In genomic region chr12:109346920-109347319, GRCh38 we compare ENCODE assay signal across 19 cellular contexts. TPM values are rescaled to one million over a fixed set of nuclear protein-coding genes. Genes with fewer than 3 reads are reported as not detected.
DNase-seq lines count a peak whose midpoint lies in the region; ATAC-seq and TF ChIP-seq lines count a peak whose summit lies in the region.
"Had no signal": no experiment of that assay in that cellular context is flagged by ENCODE, and none has a peak within 500 bp of the region (broad histone marks: within the 10 kb centered on the region; RNA-seq: fewer than 3 reads in every experiment).

No MANE protein-coding gene starts in this region.

- peak; percentile 42 for DNase-seq in activated CD8-positive, alpha-beta memory T cell treated with anti-CD3 and anti-CD28 coated beads, Interleukin-2, amount 10 ng/mL, durations not matched to agents 7 days and 5 days
- DNase-seq in activated CD8-positive, alpha-beta memory T cell treated with anti-CD3 and anti-CD28 coated beads, Interleukin-2, amount 50 U/mL, for 48 hours, result no peak
- DNase-seq in H9 (no peak), WERI-Rb-1 (peak; percentile 16), kidney epithelial cell (ENCODE audit: low read depth) (no peak), COR-L47 (lab: John Stamatoyannopoulos, UW) (no peak)
- no peak for DNase-seq in activated naive CD4-positive, alpha-beta T cell treated with anti-CD3 and anti-CD28 coated beads, Interleukin-2, amount 10 ng/mL, durations not matched to agents 7 days and 5 days
- DNase-seq: activated CD4-positive, alpha-beta T cell treated with anti-CD3 and anti-CD28 coated beads for 4 hours; activated effector memory CD4-positive, alpha-beta T cell treated with Interleukin-2 at 50 U/mL for 16 hours; dermis blood vessel endothelial cell; DMS 273 treated with DMSO at 0.1 percent for 48 hours; KBM-7; NCI-H1436 treated with DMSO at 0.1 percent for 48 hours; NCI-H446 had no signal

- no peaks in the 10 kb centered on the region for H3K23me2 ChIP-seq in H9 (ENCODE audit: insufficient read length, low read depth, low read length, poor library complexity, severe bottlenecking)

- no peak overlapping the region for H3K18ac ChIP-seq in H9 (ENCODE audit: insufficient read length, low read depth, low read length)

- peaks cover 45% of the 10 kb centered on the region for H3K27me3 Mint-ChIP-seq in activated CD8-positive, alpha-beta memory T cell treated with anti-CD3 and anti-CD28 coated beads, Interleukin-2, amount 10 ng/mL, durations not matched to agents 7 days and 5 days
- H3K27me3 Mint-ChIP-seq in H9 (ENCODE audit: low read depth), result peaks cover 2% of the 10 kb centered on the region
- H3K27me3 Mint-ChIP-seq in activated naive CD4-positive, alpha-beta T cell treated with anti-CD3 and anti-CD28 coated beads, Interleukin-2, amount 10 ng/mL, durations not matched to agents 7 days and 5 days, result peaks cover 8% of the 10 kb centered on the region

- H3K79me2 ChIP-seq in H9 (ENCODE audit: insufficient read depth, low read length), result no peaks in the 10 kb centered on the region

- H3K4me1 Mint-ChIP-seq in activated CD8-positive, alpha-beta memory T cell treated with anti-CD3 and anti-CD28 coated beads, Interleukin-2, amount 10 ng/mL, durations not matched to agents 7 days and 5 days, result no peaks in the 10 kb centered on the region
- H3K4me1 Mint-ChIP-seq in H9, result no peaks in the 10 kb centered on the region
- H3K4me1 Mint-ChIP-seq in activated naive CD4-positive, alpha-beta T cell treated with anti-CD3 and anti-CD28 coated beads, Interleukin-2, amount 10 ng/mL, durations not matched to agents 7 days and 5 days, result no peaks in the 10 kb centered on the region
- H3K4me1 Mint-ChIP-seq: mesothelial cell of epicardium had no signal

- no peak overlapping the region for H2AFZ ChIP-seq in H9 (ENCODE audit: low read length)

- no peak overlapping the region for H3K56ac ChIP-seq in H9 (ENCODE audit: insufficient read length, low read depth, low read length)

- H3K27me3 ChIP-seq in H9 (ENCODE audit: insufficient read depth, low read length) (no peaks in the 10 kb centered on the region), WERI-Rb-1 (ENCODE audit: insufficient read depth, low read depth, severe bottlenecking) (no peaks in the 10 kb centered on the region), kidney epithelial cell (ENCODE audit: control insufficient read depth, insufficient read depth, low read length) (no peaks in the 10 kb centered on the region)

- no peak overlapping the region for H2BK12ac ChIP-seq in H9 (ENCODE audit: insufficient read length, low read depth, low read length)

- H2BK20ac ChIP-seq in H9 (ENCODE audit: low read depth, low read length, poor library complexity, severe bottlenecking), result no peak overlapping the region

- no peak overlapping the region for H3K23ac ChIP-seq in H9 (ENCODE audit: insufficient read length, low read depth, low read length)

- no peak overlapping the region for H3K4ac ChIP-seq in H9 (ENCODE audit: low read depth, low read length)

- no peak overlapping the region for H2BK120ac ChIP-seq in H9 (ENCODE audit: low read depth, low read length, poor library complexity, severe bottlenecking)

- no peak overlapping the region for H3T11ph ChIP-seq in H9 (ENCODE audit: low read length)

- no peak overlapping the region for H3K14ac ChIP-seq in H9 (ENCODE audit: insufficient read depth, low read length)

- H3K27ac ChIP-seq in H9 (ENCODE audit: insufficient read length, low read depth, low read length) (no peak overlapping the region), WERI-Rb-1 (no peak overlapping the region)
- H3K27ac ChIP-seq: neutrophil had no signal

- H3K79me1 ChIP-seq in H9 (ENCODE audit: insufficient read depth, low read depth, low read length, poor library complexity, severe bottlenecking), result no peaks in the 10 kb centered on the region

- TF ChIP-seq CTCF in H9 (conservative IDR thresholded peaks at IDR 0.05), result peak; percentile 59; the same call in 2 of the 3 replicates
- peak; percentile 46; the same call in 1 of the 2 replicates for TF ChIP-seq CTCF in WERI-Rb-1 (IDR thresholded peaks at IDR 0.05; ENCODE audit: low read depth, low read length)
- TF ChIP-seq CTCF in kidney epithelial cell (IDR thresholded peaks at IDR 0.05; ENCODE audit: insufficient read depth, low read length, poor library complexity, severe bottlenecking), result peak; percentile 9

- no peak overlapping the region for H2BK15ac ChIP-seq in H9 (ENCODE audit: low read depth, low read length)

- H4K8ac ChIP-seq in H9 (replicated peaks; ENCODE audit: insufficient read length, low read depth, low read length), result no peak overlapping the region

- H3K9me3 ChIP-seq in H9 (ENCODE audit: control insufficient read depth, low read depth, low read length), result no peaks in the 10 kb centered on the region
- no peaks in the 10 kb centered on the region for H3K9me3 ChIP-seq in WERI-Rb-1 (ENCODE audit: severe bottlenecking)
- H3K9me3 ChIP-seq: neutrophil had no signal

- H3K4me3 ChIP-seq in WERI-Rb-1 (ENCODE audit: low read depth, low read length), result no peak overlapping the region
- H3K4me3 ChIP-seq in kidney epithelial cell (ENCODE audit: low read depth, low read length), result no peak overlapping the region

- H3K4me2 ChIP-seq in H9 (ENCODE audit: insufficient read depth, insufficient read length, low read length), result no peak overlapping the region

- no peak overlapping the region for H4K91ac ChIP-seq in H9 (ENCODE audit: insufficient read length, low read depth, low read length)

- CTCF ChIA-PET in activated CD8-positive, alpha-beta memory T cell treated with anti-CD3 and anti-CD28 coated beads, Interleukin-2, amount 10 ng/mL, durations not matched to agents 7 days and 5 days (lab: Charles Lee), result interaction anchor here (0.6 to 1.5 kb wide), 5 partner anchors 9 to 83 kb away, joined by 3 to 5 read pairs (median 3); no protein-coding TSS in a partner anchor
- CTCF ChIA-PET in activated naive CD4-positive, alpha-beta T cell treated with anti-CD3 and anti-CD28 coated beads, Interleukin-2, amount 10 ng/mL, durations not matched to agents 7 days and 5 days (lab: Charles Lee), result interaction anchor here (0.6 to 1.1 kb wide), 3 partner anchors 39 to 86 kb away, joined by 3 to 4 read pairs (median 3); no protein-coding TSS in a partner anchor

- no CpG with 5 or more reads among the region's 3 CpGs for WGBS in H9 (ENCODE audit: extremely low coverage, insufficient read length, low lambda C conversion rate)

- H3K9ac ChIP-seq in H9 (ENCODE audit: extremely low read depth, insufficient read length, low read length), result no peak overlapping the region

- no peak overlapping the region for H2AK5ac ChIP-seq in H9 (ENCODE audit: insufficient read length, low read length)

- H4K20me1 ChIP-seq in H9 (ENCODE audit: control insufficient read depth, insufficient read depth, insufficient read length), result no peaks in the 10 kb centered on the region

- no peaks in the 10 kb centered on the region for H3K9me3 Mint-ChIP-seq in activated CD8-positive, alpha-beta memory T cell treated with anti-CD3 and anti-CD28 coated beads, Interleukin-2, amount 10 ng/mL, durations not matched to agents 7 days and 5 days (ENCODE audit: low read depth)
- H3K9me3 Mint-ChIP-seq in H9, result peaks cover 0 to 4% of the 10 kb centered on the region in 2 experiments; a peak in 2 of 5 replicates
- no peaks in the 10 kb centered on the region for H3K9me3 Mint-ChIP-seq in activated naive CD4-positive, alpha-beta T cell treated with anti-CD3 and anti-CD28 coated beads, Interleukin-2, amount 10 ng/mL, durations not matched to agents 7 days and 5 days

- H3K36me3 ChIP-seq in WERI-Rb-1 (no peaks in the 10 kb centered on the region), kidney epithelial cell (ENCODE audit: control insufficient read depth, insufficient read depth, low read length) (no peaks in the 10 kb centered on the region)
- H3K36me3 ChIP-seq: neutrophil had no signal

- no peak overlapping the region for H4K5ac ChIP-seq in H9 (ENCODE audit: insufficient read length, low read depth, low read length)

- ATAC-seq in activated CD8-positive, alpha-beta memory T cell treated with anti-CD3 and anti-CD28 coated beads, Interleukin-2, amount 10 ng/mL, durations not matched to agents 7 days and 5 days, result no peak
- ATAC-seq in GM19455 (IDR thresholded peaks at IDR 0.05; ENCODE audit: unreplicated experiment), result no peak

- no peaks in the 10 kb centered on the region for H3K36me3 Mint-ChIP-seq in activated CD8-positive, alpha-beta memory T cell treated with anti-CD3 and anti-CD28 coated beads, Interleukin-2, amount 10 ng/mL, durations not matched to agents 7 days and 5 days
- no peaks in the 10 kb centered on the region for H3K36me3 Mint-ChIP-seq in H9 (ENCODE audit: insufficient read depth in 1 of 3, low read depth in 3 of 3)
- no peaks in the 10 kb centered on the region for H3K36me3 Mint-ChIP-seq in activated naive CD4-positive, alpha-beta T cell treated with anti-CD3 and anti-CD28 coated beads, Interleukin-2, amount 10 ng/mL, durations not matched to agents 7 days and 5 days
- H3K36me3 Mint-ChIP-seq: mesothelial cell of epicardium had no signal

- H3K4me3 Mint-ChIP-seq in activated CD8-positive, alpha-beta memory T cell treated with anti-CD3 and anti-CD28 coated beads, Interleukin-2, amount 10 ng/mL, durations not matched to agents 7 days and 5 days, result no peak overlapping the region
- H3K4me3 Mint-ChIP-seq in H9, result no peak overlapping the region
- H3K4me3 Mint-ChIP-seq in activated naive CD4-positive, alpha-beta T cell treated with anti-CD3 and anti-CD28 coated beads, Interleukin-2, amount 10 ng/mL, durations not matched to agents 7 days and 5 days, result no peak overlapping the region
- H3K4me3 Mint-ChIP-seq: mesothelial cell of epicardium had no signal

- H3K4me1 ChIP-seq in H9 (ENCODE audit: insufficient read depth, low read length), result no peaks in the 10 kb centered on the region

- H3K27ac Mint-ChIP-seq in activated CD8-positive, alpha-beta memory T cell treated with anti-CD3 and anti-CD28 coated beads, Interleukin-2, amount 10 ng/mL, durations not matched to agents 7 days and 5 days, result no peak overlapping the region
- H3K27ac Mint-ChIP-seq in H9, result no peak overlapping the region; a peak in 1 of 7 replicates
- no peak overlapping the region for H3K27ac Mint-ChIP-seq in activated naive CD4-positive, alpha-beta T cell treated with anti-CD3 and anti-CD28 coated beads, Interleukin-2, amount 10 ng/mL, durations not matched to agents 7 days and 5 days
- H3K27ac Mint-ChIP-seq: mesothelial cell of epicardium had no signal

- no peak overlapping the region for H2BK5ac ChIP-seq in H9 (ENCODE audit: insufficient read length, low read length)

RNA-seq across cellular contexts. Expression of gene MYO1H, which starts 0.8 kb away (rescaled TPM):
- total RNA-seq in activated CD8-positive, alpha-beta memory T cell treated with anti-CD3 and anti-CD28 coated beads, Interleukin-2, amount 10 ng/mL, durations not matched to agents 7 days and 5 days, result not detected
- total RNA-seq in H9 (2021) (0.11 and 0.26 TPM in 2 replicates), kidney epithelial cell (not detected in 2 replicates)
- total RNA-seq: dermis blood vessel endothelial cell; mesothelial cell of epicardium; skeletal muscle tissue; T-helper 1 cell treated with Interleukin-12 subunit alpha and Interleukin-12 subunit beta and Interleukin-4 antibody, amounts not matched to agents 30 ng/mL and 1 ng/mL, for 36 hours had no signal

RNA-seq across cellular contexts. Expression of gene FOXN4, which starts 37.8 kb away (rescaled TPM):
- total RNA-seq in activated CD8-positive, alpha-beta memory T cell treated with anti-CD3 and anti-CD28 coated beads, Interleukin-2, amount 10 ng/mL, durations not matched to agents 7 days and 5 days, result not detected
- total RNA-seq in H9 (2021), result 0.29 and 0.39 TPM in 2 replicates
- total RNA-seq in kidney epithelial cell, result not detected in 2 replicates
- total RNA-seq: dermis blood vessel endothelial cell; mesothelial cell of epicardium; skeletal muscle tissue; T-helper 1 cell treated with Interleukin-12 subunit alpha and Interleukin-12 subunit beta and Interleukin-4 antibody, amounts not matched to agents 30 ng/mL and 1 ng/mL, for 36 hours had no signal

Comparison
In these comparisons a context has a peak if more than half of its experiments do, and no peak if none do; other contexts are left out.
1. DNase-seq: peak in activated CD8-positive, alpha-beta memory T cell treated with anti-CD3 and anti-CD28 coated beads, Interleukin-2, amount 10 ng/mL, durations not matched to agents 7 days and 5 days (single experiment) and WERI-Rb-1 (single experiment); none in activated CD8-positive, alpha-beta memory T cell treated with anti-CD3 and anti-CD28 coated beads, Interleukin-2, amount 50 U/mL, for 48 hours (single experiment), H9 (single experiment), kidney epithelial cell (single experiment), activated naive CD4-positive, alpha-beta T cell treated with anti-CD3 and anti-CD28 coated beads, Interleukin-2, amount 10 ng/mL, durations not matched to agents 7 days and 5 days (single experiment) and COR-L47 (single experiment).
2. CTCF ChIP-seq: peak in every context shown above with its lines; median percentile 59 in H9; 46 in WERI-Rb-1; 9 in kidney epithelial cell.